ENCODE assay signal across 7 cellular contexts in the genomic region with DNA sequence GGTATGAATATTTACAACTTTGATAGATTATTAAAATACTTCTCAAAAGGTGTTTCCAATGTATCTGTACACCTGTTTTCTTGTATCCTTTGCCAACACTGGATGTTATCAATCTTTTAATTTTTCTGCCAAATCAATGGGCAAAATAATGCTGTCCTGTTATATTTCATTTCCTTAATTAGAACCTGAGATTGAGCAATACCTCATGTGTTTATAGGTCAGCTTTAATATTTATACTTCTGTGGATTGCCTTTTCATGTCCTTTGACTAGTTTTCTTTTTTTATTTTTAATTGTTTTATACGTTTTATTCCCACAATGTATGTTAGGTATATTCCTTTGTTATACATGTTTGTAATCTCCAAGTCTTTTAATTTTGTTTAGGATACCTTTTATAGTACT.
"Had no signal": no experiment of that assay in that cellular context is flagged by ENCODE, and none has a peak within 500 bp of the region (broad histone marks: within the 10 kb centered on the region; RNA-seq: fewer than 3 reads in every experiment).

No MANE protein-coding gene starts in this region.

- DNase-seq: GM23248, GOT3, H7, HFFc6, KBM-7 had no signal

- FAIRE-seq: HTR-8/SVneo had no signal

- ATAC-seq: HCT116 had no signal
